ENCODE assay signal across 1 cellular context in genomic region chr22:40202225-40202944, GRCh38.
TF ChIP-seq lines count a peak whose summit lies in the region.

No MANE protein-coding gene starts in this region.

TF ChIP-seq in GM12878, 131 proteins besides CTCF, POLR2A, EP300 and RAD21 (continued from another document):
- TF ChIP-seq NR2C1 (IDR thresholded peaks at IDR 0.05) (no peak), ZNF622 (IDR thresholded peaks at IDR 0.05) (no peak), CHD2 (IDR thresholded peaks at IDR 0.05; ENCODE audit: borderline replicate concordance, low read depth, low read length) (no peak), SMARCA5 (IDR thresholded peaks at IDR 0.05) (no peak), MEF2B (IDR thresholded peaks at IDR 0.05; ENCODE audit: partially characterized antibody, poor library complexity, severe bottlenecking) (peak; percentile 64), ATF7 (IDR thresholded peaks at IDR 0.05; ENCODE audit: low read depth) (no peak)
